In genomic region chr3:47652142-47652541, GRCh38 we compare ENCODE assay signal across 16 cellular contexts.
A peak's percentile ranks its signal among the peaks of the same experiment; 100 is the strongest.
DNase-seq lines count a peak whose midpoint lies in the region; ATAC-seq, FAIRE-seq and TF ChIP-seq lines count a peak whose summit lies in the region.
"Had no signal": no experiment of that assay in that cellular context is flagged by ENCODE, and none has a peak within 500 bp of the region (broad histone marks: within the 10 kb centered on the region; RNA-seq: fewer than 3 reads in every experiment).

No MANE protein-coding gene starts in this region.

- H3K36me3 ChIP-seq in SJCRH30 (peaks cover 54% of the 10 kb centered on the region), pancreas (no peaks in the 10 kb centered on the region)
- H3K36me3 ChIP-seq: Peyer's patch had no signal

- no peak for FAIRE-seq in pancreas (lab: Jason Lieb, UNC)
- FAIRE-seq: G401.6 had no signal

- H3K27ac ChIP-seq in SJCRH30 (no peak overlapping the region), pancreas (no peak overlapping the region)
- H3K27ac ChIP-seq: C4-2B, Peyer's patch had no signal

- H3K4me1 ChIP-seq in SJCRH30 (no peaks in the 10 kb centered on the region; the same call in 1 of the 2 replicates), pancreas (peaks cover 0 to 11% (median 8%) of the 10 kb centered on the region in 3 donors)
- H3K4me1 ChIP-seq: HAP-1, Peyer's patch had no signal

- WGBS in pancreas, 2 donors, result 43 to 46% methylated on average over 3 of the region's 3 CpGs

- POLR2A ChIA-PET in T-cell (lab: Charles Lee), result interaction anchor here in 1 of 2 donors (0.7 kb wide), 1 partner anchor 1094 kb away, joined by 9 read pairs; no protein-coding TSS in a partner anchor

- H3K27ac Mint-ChIP-seq in T-cell (no peak overlapping the region), T-helper 17 cell (no peak overlapping the region)

- TF ChIP-seq CTCF in pancreas (IDR thresholded peaks at IDR 0.05), result no peak

- H3K9me3 ChIP-seq in SJCRH30 (replicated peaks) (no peaks in the 10 kb centered on the region), pancreas (no peaks in the 10 kb centered on the region), T-helper 17 cell (ENCODE audit: control insufficient read depth, low read length, poor library complexity, severe bottlenecking) (no peaks in the 10 kb centered on the region)
- H3K9me3 ChIP-seq: HAP-1, Peyer's patch had no signal

- intact Hi-C loops in pancreas (cut with DNase I), result no loop called here

- H3K9me3 Mint-ChIP-seq in T-cell, result no peaks in the 10 kb centered on the region

- CTCF ChIA-PET in T-cell (lab: Charles Lee), result no interaction called here

- DNase-seq in LHCN-M2 (ENCODE audit: low read depth), result peak; percentile 22
- DNase-seq in NCI-H2107 treated with DMSO at 0.1 percent for 48 hours (lab: John Stamatoyannopoulos, UW; ENCODE audit: unreplicated experiment), result peak; percentile 83
- peak; percentile 24 to 53 for DNase-seq in SJCRH30
- DNase-seq in pancreas, result peak in 1 of 6 donors; percentile 10
- DNase-seq in T-cell, result no peak
- DNase-seq in T-helper 17 cell, result no peak
- DNase-seq: AML-193, NCI-H1105 treated with DMSO at 0.1 percent for 48 hours, NCI-H1694 treated with DMSO at 0.1 percent for 48 hours, NCI-H2227 treated with DMSO at 0.1 percent for 48 hours, NCI-H524 treated with DMSO at 0.1 percent for 48 hours, Peyer's patch had no signal

- ATAC-seq in pancreas, result peak; percentile 42 to 65 (median 60)
- no peak for ATAC-seq in T-cell (replicated peaks in 1 of 4)
- no peak for ATAC-seq in T-helper 17 cell
- no peak for ATAC-seq in HG03571 (IDR thresholded peaks at IDR 0.05; ENCODE audit: unreplicated experiment)

- H3K4me1 Mint-ChIP-seq in T-cell (peaks cover 0 to 4% (median 3%) of the 10 kb centered on the region in 3 donors), T-helper 17 cell (peaks cover 5% of the 10 kb centered on the region)

- H3K27me3 Mint-ChIP-seq in T-cell (no peaks in the 10 kb centered on the region), T-helper 17 cell (no peaks in the 10 kb centered on the region)

- H3K27me3 ChIP-seq in SJCRH30, result no peaks in the 10 kb centered on the region
- no peaks in the 10 kb centered on the region for H3K27me3 ChIP-seq in pancreas
- H3K27me3 ChIP-seq: Peyer's patch had no signal

- H3K36me3 Mint-ChIP-seq in T-cell (peaks cover 47% of the 10 kb centered on the region), T-helper 17 cell (ENCODE audit: low read depth) (peaks cover 5% of the 10 kb centered on the region)

- no peak overlapping the region for H3K4me3 Mint-ChIP-seq in T-cell
- H3K4me3 Mint-ChIP-seq in T-helper 17 cell, result no peak overlapping the region

- H3K4me3 ChIP-seq in SJCRH30 (no peak overlapping the region), pancreas (no peak overlapping the region)
- H3K4me3 ChIP-seq: HAP-1, Peyer's patch had no signal

Comparison
In these comparisons a context has a peak if more than half of its experiments do, and no peak if none do; other contexts are left out.
1. DNase-seq: peak in LHCN-M2 (single experiment), NCI-H2107 treated with DMSO at 0.1 percent for 48 hours (single experiment) and SJCRH30 (2 of 2); none in T-cell (0 of 34) and T-helper 17 cell (0 of 3).
2. ATAC-seq: peak in pancreas (4 of 4); none in T-cell (0 of 4), T-helper 17 cell (single experiment) and HG03571 (single experiment).